Comparison of ENCODE assay signal across 8 cellular contexts in genomic region chr9:36148652-36149051, GRCh38. TPM values are rescaled to one million over a fixed set of nuclear protein-coding genes. Genes with fewer than 3 reads are reported as not detected.
DNase-seq lines count a peak whose midpoint lies in the region; ATAC-seq, FAIRE-seq and TF ChIP-seq lines count a peak whose summit lies in the region.

No MANE protein-coding gene starts in this region.

- no peak overlapping the region for H3K9ac ChIP-seq in GM12878 (ENCODE audit: control insufficient read depth, insufficient read depth, low read length)

- no TSS peak for BruUV-seq in GM12878 (replicated peaks; lab: Mats Ljungman, UMichigan)

- no peak overlapping the region for H2AFZ ChIP-seq in GM12878 (ENCODE audit: control insufficient read depth, low read depth, low read length)

- peak; percentile 99 for DNase-seq in Daoy (ENCODE audit: low read depth)
- DNase-seq in T-helper 9 cell, result peak; percentile 69
- peak; percentile 76 for DNase-seq in GM12878 (ENCODE audit: low read depth, low spot score)
- DNase-seq in kidney epithelial cell (ENCODE audit: low read depth), result peak; percentile 88
- DNase-seq in stimulated activated CD4-positive, alpha-beta T cell treated with anti-CD3 and anti-CD28 coated beads, Interleukin-2, amount 100 ng/mL, for 48 hours, result peak; percentile 58 to 65
- DNase-seq in NCI-H2081 (lab: John Stamatoyannopoulos, UW), result no peak
- DNase-seq in NCI-H526 treated with DMSO at 0.1 percent for 48 hours (lab: John Stamatoyannopoulos, UW), result no peak

- in situ Hi-C loops in GM12878 (cut with MboI), result no loop called here

- no peak for TF ChIP-seq POLR2A in GM12878 (IDR thresholded peaks at IDR 0.05; ENCODE audit: low read depth, low read length)

- TF ChIP-seq RAD21 in GM12878 (IDR thresholded peaks at IDR 0.05; ENCODE audit: insufficient read depth, low read depth, low read length), result 0 out of 2 replicates have a peak, but pooled peaks have one; percentile 5

- no peaks in the 10 kb centered on the region for H4K20me1 ChIP-seq in GM12878 (ENCODE audit: control insufficient read depth, insufficient read depth)

- intact Hi-C loops in GM12878 (cut with micrococcal nuclease; ENCODE audit: unreplicated experiment), result no loop called here

- peak overlapping the region; percentile 53 for H3K4me2 ChIP-seq in GM12878 (ENCODE audit: control insufficient read depth, insufficient read depth)

- no peak overlapping the region; the same call in none of the 2 replicates for H3K27ac ChIP-seq in GM12878 (ENCODE audit: control insufficient read depth, insufficient read depth)

- FAIRE-seq in GM12878 (lab: Jason Lieb, UNC), result no peak

- no peaks in the 10 kb centered on the region for H3K79me2 ChIP-seq in GM12878 (ENCODE audit: control insufficient read depth, insufficient read depth, low read length)

- SMC1A ChIA-PET in GM12878 (lab: Charles Lee; ENCODE audit: uncharacterized antibody, unreplicated experiment), result interaction anchor here (1.4 to 1.5 kb wide), 2 partner anchors 20 to 44 kb away, joined by 5 read pairs; partner anchors contain the start of gene CCIN

- H3K4me3 ChIP-seq in GM12878 (no peak overlapping the region), kidney epithelial cell (ENCODE audit: low read depth, low read length) (no peak overlapping the region)

- RAD21 ChIA-PET in GM12878 (lab: Charles Lee; ENCODE audit: unreplicated experiment), result interaction anchor here (1.0 kb wide), 1 partner anchor 18 kb away, joined by 4 read pairs; no protein-coding TSS in a partner anchor

- H3K4me1 ChIP-seq in GM12878 (ENCODE audit: control insufficient read depth, insufficient read depth, low read length), result peaks cover 70% of the 10 kb centered on the region

- H3K27me3 ChIP-seq in GM12878 (replicated peaks in 1 of 2; ENCODE audit: control insufficient read depth in 2 of 2, insufficient read depth in 2 of 2, low read length in 1 of 2) (no peaks in the 10 kb centered on the region), kidney epithelial cell (ENCODE audit: control insufficient read depth, insufficient read depth, low read length) (no peaks in the 10 kb centered on the region)

- no peak for TF ChIP-seq CTCF in GM12878 (IDR thresholded peaks at IDR 0.05 in 2 of 3, conservative IDR thresholded peaks at IDR 0.05 in 1 of 3; ENCODE audit: control insufficient read depth in 2 of 3, extremely low read depth in 1 of 3, insufficient read depth in 1 of 3, low read depth in 3 of 3, low read length in 3 of 3)
- no peak for TF ChIP-seq CTCF in kidney epithelial cell (IDR thresholded peaks at IDR 0.05; ENCODE audit: insufficient read depth, low read length, poor library complexity, severe bottlenecking)

- H3K9me3 ChIP-seq in GM12878 (replicated peaks; ENCODE audit: control insufficient read depth, insufficient read depth, low read length), result peaks cover 4% of the 10 kb centered on the region; the same call in 1 of the 3 replicates

- POLR2A ChIA-PET in GM12878 (lab: Charles Lee), result no interaction called here

- H3K36me3 ChIP-seq in GM12878 (ENCODE audit: control insufficient read depth in 2 of 2, insufficient read depth in 2 of 2, low read length in 1 of 2) (no peaks in the 10 kb centered on the region), kidney epithelial cell (ENCODE audit: control insufficient read depth, insufficient read depth, low read length) (no peaks in the 10 kb centered on the region)

- ATAC-seq in HG03095 (IDR thresholded peaks at IDR 0.05; ENCODE audit: unreplicated experiment), result peak; percentile 34
- ATAC-seq in GM12878, result peak; percentile 80

- CTCF ChIA-PET in GM12878 (lab: Yijun Ruan, JAX), result interaction anchor here (0.6 to 1.7 kb wide), 3 partner anchors 18 to 157 kb away, joined by 3 to 8 read pairs (median 3); no protein-coding TSS in a partner anchor

- no peak for TF ChIP-seq EP300 in GM12878 (IDR thresholded peaks at IDR 0.05; ENCODE audit: borderline replicate concordance in 1 of 2, control insufficient read depth in 1 of 2, low read depth in 2 of 2, low read length in 2 of 2)

- WGBS in GM12878 (ENCODE audit: insufficient coverage, insufficient replicate concordance, low lambda C conversion rate, missing lambda C conversion rate), result 0% methylated on average over 8 of the region's 8 CpGs

TF ChIP-seq in GM12878, 131 proteins besides CTCF, POLR2A, EP300 and RAD21 (continues in another document):
- TF ChIP-seq ZNF207 (IDR thresholded peaks at IDR 0.05; ENCODE audit: borderline replicate concordance) (no peak), IKZF2 (IDR thresholded peaks at IDR 0.05) (peak; percentile 33 to 36; a peak in 2 of 4 replicates), NR2C2 (IDR thresholded peaks at IDR 0.05; ENCODE audit: borderline replicate concordance, control insufficient read depth, insufficient read length, low read depth) (no peak), YY1 (IDR thresholded peaks at IDR 0.05; ENCODE audit: low read depth, low read length) (no peak), CREM (IDR thresholded peaks at IDR 0.05; ENCODE audit: low read depth) (peak; percentile 55; the same call in 1 of the 2 replicates), CREB1 (IDR thresholded peaks at IDR 0.05; ENCODE audit: low read depth) (peak; percentile 47; the same call in 1 of the 2 replicates), ASH2L (IDR thresholded peaks at IDR 0.05; ENCODE audit: borderline replicate concordance, low read depth) (no peak), TBL1XR1 (IDR thresholded peaks at IDR 0.05; ENCODE audit: low read depth, low read length) (peak; percentile 39; the same call in 1 of the 2 replicates)

RNA-seq across cellular contexts. Expression of gene GLIPR2, which starts 12.1 kb away (rescaled TPM):
- total RNA-seq in Daoy (2014; rRNA removed; shearing (Covaris generic)), result 27.8 and 29.9 TPM in 2 replicates
- 0.32 TPM in 1 of 2 replicates, not detected in the other for total RNA-seq in GM12878 (2013; cell fraction: nucleolus; rRNA removed)
- 2.1 and 2.5 TPM in 2 replicates for total RNA-seq in GM12878 (2014; rRNA removed)
- total RNA-seq in GM12878 (2014; rRNA removed; fragmentation: Illumina TruSeq; extraction: Trizol), result 2.0 and 2.1 TPM in 2 replicates
- 2.6 and 3.5 TPM in 2 replicates for total RNA-seq in GM12878 (2021)
- polyA plus RNA-seq in GM12878 (2011; ENCODE audit: low read depth), result 2.0 TPM
- polyA plus RNA-seq in GM12878 (2011; rRNA removed), result 0.24 and 0.41 TPM in 2 replicates
- polyA plus RNA-seq in GM12878 (2011; cell fraction: cytosol; rRNA removed), result 0.23 and 0.31 TPM in 2 replicates
- polyA plus RNA-seq in GM12878 (2011; cell fraction: nucleus; rRNA removed), result 0.06 and 0.28 TPM in 2 replicates
- 1.7 and 2.4 TPM in 2 replicates for polyA plus RNA-seq in GM12878 (2012)
- polyA plus RNA-seq in GM12878 (2014; fragmentation: Illumina TruSeq; extraction: Trizol), result 3.4 and 4.0 TPM in 2 replicates
- polyA plus RNA-seq in GM12878 (2014; fragmentation: Nextera tagmentation; extraction: Ambion mirVana), result 1 to 10 TPM; 2.1 to 2.3 TPM
- 1.8 and 3.2 TPM in 2 replicates for polyA plus RNA-seq in GM12878 (2014; rRNA removed)
- 1 to 10 TPM; 1.2 to 1.7 TPM for polyA plus RNA-seq in GM12878 (2016; fragmentation: Nextera tagmentation; extraction: Ambion mirVana)
- 0.57 TPM in 1 of 2 replicates, not detected in the other for polyA minus RNA-seq in GM12878 (2011; rRNA and poly(A)+ RNA removed)
- polyA minus RNA-seq in GM12878 (2011; cell fraction: cytosol; rRNA and poly(A)+ RNA removed), result 0.42 TPM in 1 of 2 replicates, not detected in the other
- 0.19 TPM in 1 of 2 replicates, not detected in the other for polyA minus RNA-seq in GM12878 (2011; cell fraction: nucleus; rRNA and poly(A)+ RNA removed)
- 38.6 and 43.1 TPM in 2 replicates for total RNA-seq in kidney epithelial cell

RNA-seq across cellular contexts. Expression of gene CCIN, which starts 20.5 kb away (rescaled TPM):
- total RNA-seq in Daoy (2014; rRNA removed; shearing (Covaris generic)), result 0.74 TPM in 1 of 2 replicates, not detected in the other
- total RNA-seq in GM12878 (2013; cell fraction: nucleolus; rRNA removed), result not detected in 2 replicates
- total RNA-seq in GM12878 (2014; rRNA removed), result not detected in 2 replicates
- not detected in 2 replicates for total RNA-seq in GM12878 (2014; rRNA removed; fragmentation: Illumina TruSeq; extraction: Trizol)
- not detected in 2 replicates for total RNA-seq in GM12878 (2021)
- polyA plus RNA-seq in GM12878 (2011; ENCODE audit: low read depth), result not detected
- not detected in 2 replicates for polyA plus RNA-seq in GM12878 (2011; rRNA removed)
- polyA plus RNA-seq in GM12878 (2011; cell fraction: cytosol; rRNA removed), result not detected in 2 replicates
- not detected in 2 replicates for polyA plus RNA-seq in GM12878 (2011; cell fraction: nucleus; rRNA removed)
- polyA plus RNA-seq in GM12878 (2012), result not detected in 2 replicates
- not detected in 2 replicates for polyA plus RNA-seq in GM12878 (2014; fragmentation: Illumina TruSeq; extraction: Trizol)
- polyA plus RNA-seq in GM12878 (2014; fragmentation: Nextera tagmentation; extraction: Ambion mirVana), result not detected
- polyA plus RNA-seq in GM12878 (2014; rRNA removed), result not detected in 2 replicates
- polyA plus RNA-seq in GM12878 (2016; fragmentation: Nextera tagmentation; extraction: Ambion mirVana), result not detected
- polyA minus RNA-seq in GM12878 (2011; rRNA and poly(A)+ RNA removed), result not detected in 2 replicates
- polyA minus RNA-seq in GM12878 (2011; cell fraction: cytosol; rRNA and poly(A)+ RNA removed), result not detected in 2 replicates
- not detected in 2 replicates for polyA minus RNA-seq in GM12878 (2011; cell fraction: nucleus; rRNA and poly(A)+ RNA removed)
- total RNA-seq in kidney epithelial cell, result not detected in 2 replicates

RNA-seq across cellular contexts. Expression of gene CLTA, which starts 42.1 kb away (rescaled TPM):
- 536 and 596 TPM in 2 replicates for total RNA-seq in Daoy (2014; rRNA removed; shearing (Covaris generic))
- total RNA-seq in GM12878 (2013; cell fraction: nucleolus; rRNA removed), result 25.9 and 30.4 TPM in 2 replicates
- total RNA-seq in GM12878 (2014; rRNA removed) (150 and 174 TPM in 2 replicates), GM12878 (2014; rRNA removed; fragmentation: Illumina TruSeq; extraction: Trizol) (125 and 137 TPM in 2 replicates), GM12878 (2021) (163 and 172 TPM in 2 replicates), kidney epithelial cell (482 and 576 TPM in 2 replicates)
- polyA plus RNA-seq in GM12878 (2011; ENCODE audit: low read depth), result 91.8 TPM
- polyA plus RNA-seq in GM12878 (2011; rRNA removed) (171 and 182 TPM in 2 replicates), GM12878 (2014; fragmentation: Illumina TruSeq; extraction: Trizol) (114 and 165 TPM in 2 replicates), GM12878 (2014; fragmentation: Nextera tagmentation; extraction: Ambion mirVana) (100 to 1,000 TPM in 1 of 2 experiments, 10 to 100 TPM in 1; 49.0 to 103 TPM), GM12878 (2014; rRNA removed) (234 and 241 TPM in 2 replicates), GM12878 (2016; fragmentation: Nextera tagmentation; extraction: Ambion mirVana) (100 to 1,000 TPM; 200 to 201 TPM)
- 110 and 141 TPM in 2 replicates for polyA plus RNA-seq in GM12878 (2011; cell fraction: cytosol; rRNA removed)
- 67.0 and 89.2 TPM in 2 replicates for polyA plus RNA-seq in GM12878 (2011; cell fraction: nucleus; rRNA removed)
- polyA plus RNA-seq in GM12878 (2012), result 120 and 125 TPM in 2 replicates
- polyA minus RNA-seq in GM12878 (2011; rRNA and poly(A)+ RNA removed), result 49.2 and 51.3 TPM in 2 replicates
- 27.0 and 39.3 TPM in 2 replicates for polyA minus RNA-seq in GM12878 (2011; cell fraction: cytosol; rRNA and poly(A)+ RNA removed)
- 16.1 and 21.8 TPM in 2 replicates for polyA minus RNA-seq in GM12878 (2011; cell fraction: nucleus; rRNA and poly(A)+ RNA removed)

Comparison
In these comparisons a context has a peak if more than half of its experiments do, and no peak if none do; other contexts are left out.
1. DNase-seq: peak in Daoy (single experiment), T-helper 9 cell (single experiment), GM12878 (single experiment), kidney epithelial cell (single experiment) and stimulated activated CD4-positive, alpha-beta T cell treated with anti-CD3 and anti-CD28 coated beads, Interleukin-2, amount 100 ng/mL, for 48 hours (2 of 2); none in NCI-H2081 (0 of 2) and NCI-H526 treated with DMSO at 0.1 percent for 48 hours (single experiment).